28 cellular contexts compared by ENCODE assay signal in genomic region chr9:72990397-72991182, GRCh38. TPM values are rescaled to one million over a fixed set of nuclear protein-coding genes. Genes with fewer than 3 reads are reported as not detected.
"Had no signal": no experiment of that assay in that cellular context is flagged by ENCODE, and none has a peak within 500 bp of the region (broad histone marks: within the 10 kb centered on the region; RNA-seq: fewer than 3 reads in every experiment).

No MANE protein-coding gene starts in this region.

- H3K4me3 Mint-ChIP-seq: naive thymus-derived CD4-positive, alpha-beta T cell; nephron; stimulated activated memory B cell treated with anti-CD40 and anti-IgM and Interleukin-4, amounts not matched to agents 10 μg/mL and 1 μg/mL and 100 μg/mL, for 72 hours; type B pancreatic cell had no signal

- H3K4me1 Mint-ChIP-seq: naive thymus-derived CD4-positive, alpha-beta T cell; nephron; stimulated activated memory B cell treated with anti-CD40 and anti-IgM and Interleukin-4, amounts not matched to agents 10 μg/mL and 1 μg/mL and 100 μg/mL, for 72 hours had no signal

- H3K27ac ChIP-seq: coronary artery, esophagus muscularis mucosa, foreskin keratinocyte, gastroesophageal sphincter, heart left ventricle, prostate gland, right atrium auricular region, sigmoid colon, testis, tibial artery had no signal

- H3K4me3 ChIP-seq: coronary artery, esophagus muscularis mucosa, gastroesophageal sphincter, heart left ventricle, lung, prostate gland, right atrium auricular region, sigmoid colon, testis, tibial artery had no signal

- H3K27me3 Mint-ChIP-seq: stimulated activated memory B cell treated with anti-CD40 and anti-IgM and Interleukin-4, amounts not matched to agents 10 μg/mL and 1 μg/mL and 100 μg/mL, for 72 hours; type B pancreatic cell had no signal

- H3K9me3 Mint-ChIP-seq: naive thymus-derived CD4-positive, alpha-beta T cell; nephron; stimulated activated memory B cell treated with anti-CD40 and anti-IgM and Interleukin-4, amounts not matched to agents 10 μg/mL and 1 μg/mL and 100 μg/mL, for 72 hours had no signal

- H3K27ac Mint-ChIP-seq: naive thymus-derived CD4-positive, alpha-beta T cell; nephron; stimulated activated memory B cell treated with anti-CD40 and anti-IgM and Interleukin-4, amounts not matched to agents 10 μg/mL and 1 μg/mL and 100 μg/mL, for 72 hours; type B pancreatic cell had no signal

- H3K36me3 ChIP-seq: esophagus muscularis mucosa, gastroesophageal sphincter, heart left ventricle, prostate gland, right atrium auricular region, sigmoid colon, tibial artery had no signal

- H3K9me3 ChIP-seq: esophagus muscularis mucosa, gastroesophageal sphincter, heart left ventricle, prostate gland, right atrium auricular region, sigmoid colon, testis, tibial artery had no signal

- H3K36me3 Mint-ChIP-seq: naive thymus-derived CD4-positive, alpha-beta T cell; stimulated activated memory B cell treated with anti-CD40 and anti-IgM and Interleukin-4, amounts not matched to agents 10 μg/mL and 1 μg/mL and 100 μg/mL, for 72 hours; type B pancreatic cell had no signal

- DNase-seq: dermis blood vessel endothelial cell; effector memory CD4-positive, alpha-beta T cell; foreskin keratinocyte; heart left ventricle; hippocampal formation; kidney glomerular epithelial cell; left colon; left ventricle myocardium superior; mesendoderm; midbrain; naive thymus-derived CD4-positive, alpha-beta T cell; nucleus accumbens; sigmoid colon; stimulated activated CD4-positive, alpha-beta T cell treated with anti-CD3 and anti-CD28 coated beads, Interleukin-4, amount 100 ng/mL, for 4 hours; stimulated activated naive CD8-positive, alpha-beta T cell treated with anti-CD3 and anti-CD28 coated beads, Interleukin-15, Interleukin-2, amounts not matched to agents 100 U/mL and 50 U/mL, for 24 hours; substantia nigra; testis; tibial artery had no signal

- H3K27me3 ChIP-seq: esophagus muscularis mucosa, foreskin keratinocyte, gastroesophageal sphincter, heart left ventricle, right atrium auricular region, sigmoid colon, testis, tibial artery had no signal

- H3K4me1 ChIP-seq: esophagus muscularis mucosa, gastroesophageal sphincter, heart left ventricle, prostate gland, right atrium auricular region, testis, tibial artery had no signal

- ATAC-seq: foreskin keratinocyte; gastroesophageal sphincter; heart left ventricle; left colon; left ventricle myocardium superior; naive thymus-derived CD4-positive, alpha-beta T cell; stimulated activated memory B cell treated with anti-CD40 and anti-IgM and Interleukin-4, amounts not matched to agents 10 μg/mL and 1 μg/mL and 100 μg/mL, for 72 hours; stimulated activated naive CD8-positive, alpha-beta T cell treated with anti-CD3 and anti-CD28 coated beads, Interleukin-15, Interleukin-2, amounts not matched to agents 100 U/mL and 50 U/mL, for 24 hours had no signal

RNA-seq across cellular contexts. Expression of gene ALDH1A1, which starts 37.7 kb away (rescaled TPM):
- total RNA-seq: osteocyte had no signal
- polyA plus RNA-seq: naive thymus-derived CD4-positive, alpha-beta T cell had no signal
